12 cellular contexts compared by ENCODE assay signal in the genomic region with DNA sequence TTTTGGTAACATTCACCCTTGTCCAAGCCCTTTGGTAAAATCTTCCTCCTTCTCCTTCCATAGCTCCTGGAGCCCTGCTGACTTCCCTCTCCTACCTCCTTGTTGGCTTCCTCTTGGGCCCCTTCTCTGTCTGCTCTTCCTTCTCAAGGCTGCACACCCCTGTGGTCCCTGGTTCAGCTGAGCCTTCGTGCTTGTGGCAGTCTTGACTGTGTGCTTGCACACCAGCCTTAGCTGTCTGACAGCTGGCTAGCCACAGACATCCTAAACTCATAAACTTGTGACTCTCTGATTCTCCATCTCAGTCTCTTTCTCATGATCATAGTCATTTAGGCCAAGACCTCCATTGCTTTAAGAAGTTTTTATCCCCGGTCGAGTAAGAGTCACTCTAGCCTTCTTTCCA.
"Had no signal": no experiment of that assay in that cellular context is flagged by ENCODE, and none has a peak within 500 bp of the region (broad histone marks: within the 10 kb centered on the region; RNA-seq: fewer than 3 reads in every experiment).

No MANE protein-coding gene starts in this region.

- ATAC-seq: effector memory CD8-positive, alpha-beta T cell; naive thymus-derived CD8-positive, alpha-beta T cell; SK-N-SH treated with all-trans-retinoic acid at 6 μM for 48 hours had no signal

- DNase-seq: activated CD4-positive, alpha-beta T cell treated with anti-CD3 and anti-CD28 coated beads, Interleukin-2, amount 50 U/mL, for 48 hours; dermis blood vessel endothelial cell; effector memory CD8-positive, alpha-beta T cell; foreskin melanocyte; head of caudate nucleus; mesenchymal stem cell; naive thymus-derived CD8-positive, alpha-beta T cell; SHP77 treated with DMSO at 0.1 percent for 48 hours; stimulated activated CD4-positive, alpha-beta T cell treated with anti-CD3 and anti-CD28 coated beads, Interleukin-4, amount 100 ng/mL, for 4 hours; stimulated activated CD8-positive, alpha-beta memory T cell treated with anti-CD3 and anti-CD28 coated beads, Interleukin-4, amount 100 ng/mL, for 48 hours had no signal

- H3K9me3 Mint-ChIP-seq: effector memory CD8-positive, alpha-beta T cell; naive thymus-derived CD8-positive, alpha-beta T cell had no signal

- H3K27me3 Mint-ChIP-seq: effector memory CD8-positive, alpha-beta T cell; naive thymus-derived CD8-positive, alpha-beta T cell; progenitor cell of endocrine pancreas had no signal

- H3K27ac Mint-ChIP-seq: progenitor cell of endocrine pancreas had no signal

- H3K4me3 Mint-ChIP-seq: effector memory CD8-positive, alpha-beta T cell; naive thymus-derived CD8-positive, alpha-beta T cell had no signal
